Comparison of ENCODE assay signal across 16 cellular contexts in the genomic region with DNA sequence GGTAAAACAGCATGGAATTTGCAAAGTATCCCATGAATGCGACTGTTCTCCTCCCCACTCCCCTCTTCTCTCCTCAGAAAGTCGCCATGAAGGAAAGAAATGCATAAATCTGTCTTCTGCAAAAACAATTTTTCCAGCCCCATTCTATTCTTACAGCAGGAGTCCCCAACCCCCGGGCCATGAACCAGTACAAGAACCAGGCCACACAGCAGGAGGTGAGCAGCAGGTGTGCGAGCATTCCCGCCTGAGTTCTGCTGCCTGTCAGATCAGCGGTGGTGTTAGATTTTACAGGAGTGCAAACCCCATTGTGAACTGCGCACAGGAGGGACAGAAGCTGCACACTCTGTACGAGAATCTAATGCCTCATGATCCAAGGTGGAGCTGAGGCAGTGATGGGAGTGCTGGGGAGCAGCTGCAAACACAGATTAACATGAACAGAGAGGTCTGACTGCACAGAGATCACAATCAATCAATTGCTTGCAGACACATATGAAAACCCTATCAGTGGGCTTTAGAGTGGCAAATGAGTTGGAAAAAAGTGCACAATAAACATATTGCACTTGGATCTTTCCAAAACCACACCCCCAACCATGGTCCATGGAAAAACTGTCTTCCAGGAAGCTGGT.
"Had no signal": no experiment of that assay in that cellular context is flagged by ENCODE, and none has a peak within 500 bp of the region (broad histone marks: within the 10 kb centered on the region; RNA-seq: fewer than 3 reads in every experiment).

No MANE protein-coding gene starts in this region.

- H3K4me2 ChIP-seq: smooth muscle cell had no signal

- H3K27ac ChIP-seq: esophagus squamous epithelium, gastroesophageal sphincter, ovary, tibial artery, upper lobe of left lung, vagina had no signal

- H3K27me3 ChIP-seq: ovary, upper lobe of left lung, vagina had no signal

- DNase-seq: dermis blood vessel endothelial cell; esophagus squamous epithelium; foreskin fibroblast; glutamatergic neuron; islet precursor cell; mammary epithelial cell; mucosa of descending colon; naive thymus-derived CD8-positive, alpha-beta T cell; ovary; right cardiac atrium; stimulated activated CD4-positive, alpha-beta T cell treated with anti-CD3 and anti-CD28 coated beads, Interleukin-4, amount 100 ng/mL, for 24 hours; tibial artery; upper lobe of left lung had no signal

- H3K36me3 ChIP-seq: esophagus squamous epithelium, gastroesophageal sphincter, ovary, tibial artery, upper lobe of left lung, vagina had no signal

- H3K9me3 ChIP-seq: gastroesophageal sphincter, ovary, tibial artery, vagina had no signal

- H3K4me1 ChIP-seq: gastroesophageal sphincter, tibial artery, upper lobe of left lung, vagina had no signal

- H3K4me3 ChIP-seq: esophagus squamous epithelium, gastroesophageal sphincter, mucosa of descending colon, ovary, smooth muscle cell, tibial artery, upper lobe of left lung, vagina had no signal
